Comparison of ENCODE assay signal across 1 cellular context in genomic region chr1:35278886-35279554, GRCh38.
A peak's percentile ranks its signal among the peaks of the same experiment; 100 is the strongest.
TF ChIP-seq lines count a peak whose summit lies in the region.

No MANE protein-coding gene starts in this region.

TF ChIP-seq in K562, 482 proteins besides CTCF, POLR2A, EP300 and RAD21 (continued from another document and continues in another):
- TF ChIP-seq, protein P1, sequence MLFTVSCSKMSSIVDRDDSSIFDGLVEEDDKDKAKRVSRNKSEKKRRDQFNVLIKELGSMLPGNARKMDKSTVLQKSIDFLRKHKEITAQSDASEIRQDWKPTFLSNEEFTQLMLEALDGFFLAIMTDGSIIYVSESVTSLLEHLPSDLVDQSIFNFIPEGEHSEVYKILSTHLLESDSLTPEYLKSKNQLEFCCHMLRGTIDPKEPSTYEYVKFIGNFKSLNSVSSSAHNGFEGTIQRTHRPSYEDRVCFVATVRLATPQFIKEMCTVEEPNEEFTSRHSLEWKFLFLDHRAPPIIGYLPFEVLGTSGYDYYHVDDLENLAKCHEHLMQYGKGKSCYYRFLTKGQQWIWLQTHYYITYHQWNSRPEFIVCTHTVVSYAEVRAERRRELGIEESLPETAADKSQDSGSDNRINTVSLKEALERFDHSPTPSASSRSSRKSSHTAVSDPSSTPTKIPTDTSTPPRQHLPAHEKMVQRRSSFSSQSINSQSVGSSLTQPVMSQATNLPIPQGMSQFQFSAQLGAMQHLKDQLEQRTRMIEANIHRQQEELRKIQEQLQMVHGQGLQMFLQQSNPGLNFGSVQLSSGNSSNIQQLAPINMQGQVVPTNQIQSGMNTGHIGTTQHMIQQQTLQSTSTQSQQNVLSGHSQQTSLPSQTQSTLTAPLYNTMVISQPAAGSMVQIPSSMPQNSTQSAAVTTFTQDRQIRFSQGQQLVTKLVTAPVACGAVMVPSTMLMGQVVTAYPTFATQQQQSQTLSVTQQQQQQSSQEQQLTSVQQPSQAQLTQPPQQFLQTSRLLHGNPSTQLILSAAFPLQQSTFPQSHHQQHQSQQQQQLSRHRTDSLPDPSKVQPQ (CRISPR knock-in tag; IDR thresholded peaks at IDR 0.05; ENCODE audit: borderline replicate concordance), result peak; percentile 68; the same call in 1 of the 2 replicates
- TF ChIP-seq TCF3 (CRISPR knock-in tag; IDR thresholded peaks at IDR 0.05) (peak; percentile 90), GTF2A2 (tag; IDR thresholded peaks at IDR 0.05) (no peak), TCF7 (IDR thresholded peaks at IDR 0.05; ENCODE audit: borderline replicate concordance) (no peak), MCM3 (IDR thresholded peaks at IDR 0.05) (no peak), EGR1 (conservative IDR thresholded peaks at IDR 0.05) (no peak), SRSF1 (IDR thresholded peaks at IDR 0.05; ENCODE audit: low read depth, low read length) (no peak), RBFOX2 (IDR thresholded peaks at IDR 0.05; ENCODE audit: low read depth, low read length) (no peak), SMARCB1 (IDR thresholded peaks at IDR 0.05; ENCODE audit: insufficient read length, low read depth) (peak; percentile 96), SRSF9 (IDR thresholded peaks at IDR 0.05; ENCODE audit: borderline replicate concordance, low read depth, low read length) (no peak), SOX6 (IDR thresholded peaks at IDR 0.05) (peak; percentile 87), MIER1 (IDR thresholded peaks at IDR 0.05; ENCODE audit: low read depth) (no peak; the same call in 1 of the 2 replicates), SREBF1 (IDR thresholded peaks at IDR 0.05; ENCODE audit: borderline replicate concordance, low read depth, low read length) (no peak), ILF3 (IDR thresholded peaks at IDR 0.05; ENCODE audit: borderline replicate concordance) (peak; percentile 27; the same call in 1 of the 2 replicates), SP1 (CRISPR knock-in tag; IDR thresholded peaks at IDR 0.05) (no peak), PTRF (tag; IDR thresholded peaks at IDR 0.05) (no peak), SPI1 (IDR thresholded peaks at IDR 0.05; ENCODE audit: borderline replicate concordance, low read depth, low read length) (no peak; the same call in 1 of the 2 replicates), GABPA (tag; conservative IDR thresholded peaks at IDR 0.05; ENCODE audit: low read depth) (peak; percentile 51; the same call in 1 of the 2 replicates), PCBP2 (IDR thresholded peaks at IDR 0.05; ENCODE audit: low read depth, low read length, poor library complexity, severe bottlenecking) (no peak), PHB2 (IDR thresholded peaks at IDR 0.05; ENCODE audit: low read depth) (no peak), OTX1 (CRISPR knock-in tag; IDR thresholded peaks at IDR 0.05) (0 out of 2 replicates have a peak, but pooled peaks have one; percentile 32), CBFB (CRISPR knock-in tag; IDR thresholded peaks at IDR 0.05) (no peak), KAT2B (IDR thresholded peaks at IDR 0.05; ENCODE audit: low read depth, low read length) (no peak), KHSRP (IDR thresholded peaks at IDR 0.05) (no peak), KAT7 (CRISPR knock-in tag; IDR thresholded peaks at IDR 0.05; ENCODE audit: borderline replicate concordance) (no peak), PHF8 (IDR thresholded peaks at IDR 0.05; ENCODE audit: borderline replicate concordance, low read length) (no peak), DPF2 (IDR thresholded peaks at IDR 0.05) (peak; percentile 99), KDM4B (IDR thresholded peaks at IDR 0.05; ENCODE audit: borderline replicate concordance in 2 of 2, low read depth in 1 of 2) (no peak), AFF1 (IDR thresholded peaks at IDR 0.05; ENCODE audit: low read depth in 1 of 2, partially characterized antibody in 2 of 2) (peak in 1 of 2 experiments; percentile 52), ZNF311 (CRISPR knock-in tag; IDR thresholded peaks at IDR 0.05) (no peak), EWSR1 (IDR thresholded peaks at IDR 0.05; ENCODE audit: borderline replicate concordance, low read depth, partially characterized antibody) (no peak), E2F3 (CRISPR knock-in tag; IDR thresholded peaks at IDR 0.05) (no peak), MEF2A (IDR thresholded peaks at IDR 0.05; ENCODE audit: control insufficient read depth, low read depth, low read length) (no peak), ELK3 (CRISPR knock-in tag; IDR thresholded peaks at IDR 0.05) (no peak), FOXK2 (conservative IDR thresholded peaks at IDR 0.05 in 1 of 2, IDR thresholded peaks at IDR 0.05 in 1 of 2; ENCODE audit: low read depth in 2 of 2) (peak; percentile 15 to 46; a peak in 1 of 4 replicates), ERF (CRISPR knock-in tag; IDR thresholded peaks at IDR 0.05) (0 out of 2 replicates have a peak, but pooled peaks have one; percentile 57), RBM15 (IDR thresholded peaks at IDR 0.05; ENCODE audit: insufficient read depth, low read length) (no peak), ZNF589 (CRISPR knock-in tag; IDR thresholded peaks at IDR 0.05; ENCODE audit: low read depth) (no peak), U2AF1 (optimal IDR thresholded peaks at IDR 0.05; ENCODE audit: low read depth, low read length) (no peak), EHMT2 (IDR thresholded peaks at IDR 0.05) (no peak), BCLAF1 (IDR thresholded peaks at IDR 0.05; ENCODE audit: borderline replicate concordance in 1 of 2, control insufficient read depth in 1 of 2, low read depth in 2 of 2, low read length in 1 of 2) (no peak), ZNF121 (CRISPR knock-in tag; conservative IDR thresholded peaks at IDR 0.05) (no peak), KDM5B (IDR thresholded peaks at IDR 0.05; ENCODE audit: insufficient replicate concordance, low read depth, low read length) (no peak), POLR2AphosphoS2 (IDR thresholded peaks at IDR 0.05; ENCODE audit: low read length) (no peak), ZNF507 (tag; conservative IDR thresholded peaks at IDR 0.05) (no peak), NUFIP1 (IDR thresholded peaks at IDR 0.05; ENCODE audit: partially characterized antibody) (peak; percentile 85)
- TF ChIP-seq, protein P2, sequence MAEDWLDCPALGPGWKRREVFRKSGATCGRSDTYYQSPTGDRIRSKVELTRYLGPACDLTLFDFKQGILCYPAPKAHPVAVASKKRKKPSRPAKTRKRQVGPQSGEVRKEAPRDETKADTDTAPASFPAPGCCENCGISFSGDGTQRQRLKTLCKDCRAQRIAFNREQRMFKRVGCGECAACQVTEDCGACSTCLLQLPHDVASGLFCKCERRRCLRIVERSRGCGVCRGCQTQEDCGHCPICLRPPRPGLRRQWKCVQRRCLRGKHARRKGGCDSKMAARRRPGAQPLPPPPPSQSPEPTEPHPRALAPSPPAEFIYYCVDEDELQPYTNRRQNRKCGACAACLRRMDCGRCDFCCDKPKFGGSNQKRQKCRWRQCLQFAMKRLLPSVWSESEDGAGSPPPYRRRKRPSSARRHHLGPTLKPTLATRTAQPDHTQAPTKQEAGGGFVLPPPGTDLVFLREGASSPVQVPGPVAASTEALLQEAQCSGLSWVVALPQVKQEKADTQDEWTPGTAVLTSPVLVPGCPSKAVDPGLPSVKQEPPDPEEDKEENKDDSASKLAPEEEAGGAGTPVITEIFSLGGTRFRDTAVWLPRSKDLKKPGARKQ (CRISPR knock-in tag; IDR thresholded peaks at IDR 0.05), result no peak
- TF ChIP-seq, protein P3, sequence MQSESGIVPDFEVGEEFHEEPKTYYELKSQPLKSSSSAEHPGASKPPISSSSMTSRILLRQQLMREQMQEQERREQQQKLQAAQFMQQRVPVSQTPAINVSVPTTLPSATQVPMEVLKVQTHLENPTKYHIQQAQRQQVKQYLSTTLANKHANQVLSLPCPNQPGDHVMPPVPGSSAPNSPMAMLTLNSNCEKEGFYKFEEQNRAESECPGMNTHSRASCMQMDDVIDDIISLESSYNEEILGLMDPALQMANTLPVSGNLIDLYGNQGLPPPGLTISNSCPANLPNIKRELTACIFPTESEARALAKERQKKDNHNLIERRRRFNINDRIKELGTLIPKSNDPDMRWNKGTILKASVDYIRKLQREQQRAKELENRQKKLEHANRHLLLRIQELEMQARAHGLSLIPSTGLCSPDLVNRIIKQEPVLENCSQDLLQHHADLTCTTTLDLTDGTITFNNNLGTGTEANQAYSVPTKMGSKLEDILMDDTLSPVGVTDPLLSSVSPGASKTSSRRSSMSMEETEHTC (IDR thresholded peaks at IDR 0.05), result 0 out of 2 replicates have a peak, but pooled peaks have one; percentile 38
- TF ChIP-seq, protein P4, sequence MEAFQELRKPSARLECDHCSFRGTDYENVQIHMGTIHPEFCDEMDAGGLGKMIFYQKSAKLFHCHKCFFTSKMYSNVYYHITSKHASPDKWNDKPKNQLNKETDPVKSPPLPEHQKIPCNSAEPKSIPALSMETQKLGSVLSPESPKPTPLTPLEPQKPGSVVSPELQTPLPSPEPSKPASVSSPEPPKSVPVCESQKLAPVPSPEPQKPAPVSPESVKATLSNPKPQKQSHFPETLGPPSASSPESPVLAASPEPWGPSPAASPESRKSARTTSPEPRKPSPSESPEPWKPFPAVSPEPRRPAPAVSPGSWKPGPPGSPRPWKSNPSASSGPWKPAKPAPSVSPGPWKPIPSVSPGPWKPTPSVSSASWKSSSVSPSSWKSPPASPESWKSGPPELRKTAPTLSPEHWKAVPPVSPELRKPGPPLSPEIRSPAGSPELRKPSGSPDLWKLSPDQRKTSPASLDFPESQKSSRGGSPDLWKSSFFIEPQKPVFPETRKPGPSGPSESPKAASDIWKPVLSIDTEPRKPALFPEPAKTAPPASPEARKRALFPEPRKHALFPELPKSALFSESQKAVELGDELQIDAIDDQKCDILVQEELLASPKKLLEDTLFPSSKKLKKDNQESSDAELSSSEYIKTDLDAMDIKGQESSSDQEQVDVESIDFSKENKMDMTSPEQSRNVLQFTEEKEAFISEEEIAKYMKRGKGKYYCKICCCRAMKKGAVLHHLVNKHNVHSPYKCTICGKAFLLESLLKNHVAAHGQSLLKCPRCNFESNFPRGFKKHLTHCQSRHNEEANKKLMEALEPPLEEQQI (IDR thresholded peaks at IDR 0.05), result peak; percentile 93
- TF ChIP-seq, protein P5, sequence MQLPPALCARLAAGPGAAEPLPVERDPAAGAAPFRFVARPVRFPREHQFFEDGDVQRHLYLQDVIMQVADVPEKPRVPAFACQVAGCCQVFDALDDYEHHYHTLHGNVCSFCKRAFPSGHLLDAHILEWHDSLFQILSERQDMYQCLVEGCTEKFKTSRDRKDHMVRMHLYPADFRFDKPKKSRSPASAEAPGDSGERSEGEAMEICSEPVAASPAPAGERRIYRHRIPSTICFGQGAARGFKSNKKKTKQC (CRISPR knock-in tag; IDR thresholded peaks at IDR 0.05), result no peak
- TF ChIP-seq, protein P6, sequence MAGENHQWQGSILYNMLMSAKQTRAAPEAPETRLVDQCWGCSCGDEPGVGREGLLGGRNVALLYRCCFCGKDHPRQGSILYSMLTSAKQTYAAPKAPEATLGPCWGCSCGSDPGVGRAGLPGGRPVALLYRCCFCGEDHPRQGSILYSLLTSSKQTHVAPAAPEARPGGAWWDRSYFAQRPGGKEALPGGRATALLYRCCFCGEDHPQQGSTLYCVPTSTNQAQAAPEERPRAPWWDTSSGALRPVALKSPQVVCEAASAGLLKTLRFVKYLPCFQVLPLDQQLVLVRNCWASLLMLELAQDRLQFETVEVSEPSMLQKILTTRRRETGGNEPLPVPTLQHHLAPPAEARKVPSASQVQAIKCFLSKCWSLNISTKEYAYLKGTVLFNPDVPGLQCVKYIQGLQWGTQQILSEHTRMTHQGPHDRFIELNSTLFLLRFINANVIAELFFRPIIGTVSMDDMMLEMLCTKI (IDR thresholded peaks at IDR 0.05; ENCODE audit: partially characterized antibody), result no peak
